8 cellular contexts compared by ENCODE assay signal in genomic region chr1:227947678-227948492, GRCh38. TPM values are rescaled to one million over a fixed set of nuclear protein-coding genes. Genes with fewer than 3 reads are reported as not detected.
DNase-seq lines count a peak whose midpoint lies in the region; ATAC-seq lines count a peak whose summit lies in the region.

Gene WNT9A (minus strand): TSS chr1:227947932. CDS start chr1:227947887, 45 bp downstream.

- H3K4me1 Mint-ChIP-seq in T-helper 17 cell, result peaks cover 8% of the 10 kb centered on the region

- peaks cover 25% of the 10 kb centered on the region for H3K27me3 ChIP-seq in HUES6 (ENCODE audit: control insufficient read depth, insufficient read depth, low read length)
- H3K27me3 ChIP-seq in mucosa of rectum (ENCODE audit: control insufficient read depth in 2 of 2, insufficient read depth in 2 of 2, low read length in 2 of 2), result peaks cover 9% of the 10 kb centered on the region in 2 donors

- peak within 1 kb of the TSS; percentile 87 for H3K4me3 Mint-ChIP-seq in T-helper 17 cell

- DNase-seq in NCI-H2029 (lab: John Stamatoyannopoulos, UW), result peak; percentile 13
- no peak for DNase-seq in NCI-H2029 treated with DMSO at 0.1 percent for 48 hours (lab: John Stamatoyannopoulos, UW)
- DNase-seq in T-helper 17 cell, result no peak
- DNase-seq in epithelial cell of prostate (ENCODE audit: low read depth, low spot score), result no peak
- DNase-seq in C1 segment of cervical spinal cord (lab: John Stamatoyannopoulos, UW), result no peak

- H3K4me3 ChIP-seq in HUES6 (ENCODE audit: low read depth, low read length) (peak within 1 kb of the TSS; percentile 76), mucosa of rectum (ENCODE audit: low read length in 2 of 2) (peak within 1 kb of the TSS; percentile 58 to 62)

- H3K27me3 Mint-ChIP-seq in T-helper 17 cell, result peaks cover 21% of the 10 kb centered on the region

- H3K9ac ChIP-seq in HUES6 (ENCODE audit: low read length) (peak within 1 kb of the TSS; percentile 79), mucosa of rectum (ENCODE audit: low read depth in 1 of 2, low read length in 2 of 2) (peak within 1 kb of the TSS; percentile 41 to 55)

- peak; percentile 35 for ATAC-seq in T-helper 17 cell
- no peak for ATAC-seq in HG03521 (IDR thresholded peaks at IDR 0.05; ENCODE audit: unreplicated experiment)

- peaks cover 3% of the 10 kb centered on the region for H3K36me3 Mint-ChIP-seq in T-helper 17 cell (ENCODE audit: low read depth)

- H3K4me1 ChIP-seq in HUES6 (ENCODE audit: control insufficient read depth, insufficient read depth, low read length) (peaks cover 33% of the 10 kb centered on the region), mucosa of rectum (ENCODE audit: control insufficient read depth in 2 of 2, insufficient read depth in 2 of 2, low read length in 2 of 2) (peaks cover 17 to 27% of the 10 kb centered on the region in 2 donors)

- H3K9me3 ChIP-seq in HUES6 (ENCODE audit: control insufficient read depth, insufficient read depth, low read depth, low read length), result no peaks in the 10 kb centered on the region
- no peaks in the 10 kb centered on the region for H3K9me3 ChIP-seq in T-helper 17 cell (ENCODE audit: control insufficient read depth, low read length, poor library complexity, severe bottlenecking)
- H3K9me3 ChIP-seq in mucosa of rectum (ENCODE audit: control insufficient read depth in 2 of 2, low read length in 2 of 2), result no peaks in the 10 kb centered on the region

- H3K36me3 ChIP-seq in HUES6 (ENCODE audit: control insufficient read depth, insufficient read depth, low read length) (no peaks in the 10 kb centered on the region), mucosa of rectum (ENCODE audit: control insufficient read depth in 2 of 2, insufficient read depth in 2 of 2, low read length in 2 of 2) (no peaks in the 10 kb centered on the region)

- no peak within 1 kb of the TSS for H3K27ac Mint-ChIP-seq in T-helper 17 cell

- H3K27ac ChIP-seq in HUES6 (ENCODE audit: low read depth, low read length) (no peak within 1 kb of the TSS), epithelial cell of prostate (peak within 1 kb of the TSS; percentile 56), mucosa of rectum (ENCODE audit: low read depth in 2 of 2, low read length in 2 of 2) (peak within 1 kb of the TSS; percentile 68 to 79)

RNA-seq across cellular contexts. Expression of gene WNT9A, which starts in this region (rescaled TPM):
- under 1 TPM; 0.10 to 0.18 TPM for total RNA-seq in T-helper 17 cell

Comparison
In these comparisons a context has a peak if more than half of its experiments do, and no peak if none do; other contexts are left out.
1. Peak in ATAC-seq in T-helper 17 cell; RNA of the gene not detected or under 1 TPM.